ENCODE assay signal across 11 cellular contexts in the genomic region with DNA sequence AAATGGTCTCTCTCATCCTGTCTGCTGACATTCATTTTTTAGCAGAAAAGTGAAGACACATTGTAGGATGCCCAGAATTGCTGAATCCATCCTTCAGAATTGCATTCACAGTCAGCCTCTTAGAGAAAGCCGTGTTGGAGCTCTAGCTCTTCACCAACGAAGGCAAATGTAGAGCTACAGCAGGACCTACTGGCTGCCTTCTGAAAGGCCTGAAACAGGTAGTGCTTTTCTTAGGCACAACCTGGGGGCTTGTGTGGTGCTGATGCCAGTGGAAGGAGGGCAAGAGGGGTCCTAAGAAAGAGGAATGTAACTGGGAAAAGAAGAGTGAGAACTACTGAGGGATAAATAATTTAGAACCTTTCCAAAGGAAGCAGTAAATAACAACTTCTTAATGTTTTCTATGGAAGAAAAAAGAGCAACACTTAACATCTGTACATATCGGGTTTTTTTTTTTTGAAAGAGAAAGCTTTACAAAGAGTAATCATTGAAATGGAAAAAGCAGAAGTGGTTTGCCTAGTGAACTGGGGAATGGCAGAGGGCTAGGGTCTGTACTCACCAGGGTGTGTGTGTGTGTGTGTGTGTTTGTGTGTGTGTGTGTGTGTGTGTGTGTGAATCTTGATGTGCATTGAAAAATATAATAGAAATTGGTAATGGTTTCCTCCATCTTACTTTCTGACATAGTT.
DNase-seq lines count a peak whose midpoint lies in the region; ATAC-seq and TF ChIP-seq lines count a peak whose summit lies in the region.
"Had no signal": no experiment of that assay in that cellular context is flagged by ENCODE, and none has a peak within 500 bp of the region (broad histone marks: within the 10 kb centered on the region; RNA-seq: fewer than 3 reads in every experiment).

No MANE protein-coding gene starts in this region.

- ATAC-seq in GM21423 (IDR thresholded peaks at IDR 0.05; ENCODE audit: unreplicated experiment) (peak; percentile 99), HG03196 (IDR thresholded peaks at IDR 0.05; ENCODE audit: unreplicated experiment) (peak; percentile 94), T-helper 17 cell (peak; percentile 69)
- ATAC-seq in activated CD4-positive, alpha-beta T cell treated with anti-CD3 and anti-CD28 coated beads for 36 hours: no peak

- no peak for DNase-seq in T-helper 17 cell
- DNase-seq in occipital lobe (lab: John Stamatoyannopoulos, UW): no peak
- DNase-seq in activated CD4-positive, alpha-beta T cell treated with anti-CD3 and anti-CD28 coated beads for 36 hours: no peak
- DNase-seq in WERI-Rb-1: no peak
- no peak for DNase-seq in mesenteric fat pad (ENCODE audit: low spot score)
- DNase-seq: activated CD4-positive, alpha-beta T cell treated with anti-CD3 and anti-CD28 coated beads, Interleukin-2, amount 10 ng/mL, durations not matched to agents 24 days and 14 days; NCI-H1436; uterus had no signal

- H3K9me3 ChIP-seq in T-helper 17 cell (ENCODE audit: control insufficient read depth, low read length, poor library complexity, severe bottlenecking): no peaks in the 10 kb centered on the region
- H3K9me3 ChIP-seq in WERI-Rb-1 (ENCODE audit: severe bottlenecking): no peaks in the 10 kb centered on the region
- H3K9me3 ChIP-seq: uterus had no signal

- no peaks in the 10 kb centered on the region for H3K9me3 Mint-ChIP-seq in activated CD4-positive, alpha-beta T cell treated with anti-CD3 and anti-CD28 coated beads for 36 hours (ENCODE audit: low read depth)
- H3K9me3 Mint-ChIP-seq: activated CD4-positive, alpha-beta T cell treated with anti-CD3 and anti-CD28 coated beads, Interleukin-2, amount 10 ng/mL, durations not matched to agents 24 days and 14 days had no signal

- H3K4me3 ChIP-seq in WERI-Rb-1 (ENCODE audit: low read depth, low read length): no peak overlapping the region
- H3K4me3 ChIP-seq: uterus had no signal

- no peaks in the 10 kb centered on the region for H3K36me3 Mint-ChIP-seq in T-helper 17 cell (ENCODE audit: low read depth)
- H3K36me3 Mint-ChIP-seq in activated CD4-positive, alpha-beta T cell treated with anti-CD3 and anti-CD28 coated beads for 36 hours (ENCODE audit: low read depth): no peaks in the 10 kb centered on the region

- peaks cover 4% of the 10 kb centered on the region for H3K4me1 Mint-ChIP-seq in T-helper 17 cell
- H3K4me1 Mint-ChIP-seq in activated CD4-positive, alpha-beta T cell treated with anti-CD3 and anti-CD28 coated beads for 36 hours: peaks cover 2% of the 10 kb centered on the region
- H3K4me1 Mint-ChIP-seq: activated CD4-positive, alpha-beta T cell treated with anti-CD3 and anti-CD28 coated beads, Interleukin-2, amount 10 ng/mL, durations not matched to agents 24 days and 14 days had no signal

- H3K27ac ChIP-seq in WERI-Rb-1: no peak overlapping the region
- H3K27ac ChIP-seq: uterus had no signal

- H3K27me3 Mint-ChIP-seq in T-helper 17 cell: peaks cover 39% of the 10 kb centered on the region
- no peaks in the 10 kb centered on the region for H3K27me3 Mint-ChIP-seq in activated CD4-positive, alpha-beta T cell treated with anti-CD3 and anti-CD28 coated beads for 36 hours

- no peaks in the 10 kb centered on the region for H3K36me3 ChIP-seq in WERI-Rb-1
- H3K36me3 ChIP-seq: uterus had no signal

- no peaks in the 10 kb centered on the region for H3K27me3 ChIP-seq in WERI-Rb-1 (ENCODE audit: insufficient read depth, low read depth, severe bottlenecking)
- H3K27me3 ChIP-seq: uterus had no signal

- POLR2A ChIA-PET in activated CD4-positive, alpha-beta T cell treated with anti-CD3 and anti-CD28 coated beads for 36 hours (lab: Charles Lee): no interaction called here

- intact Hi-C loops in activated CD4-positive, alpha-beta T cell treated with anti-CD3 and anti-CD28 coated beads for 36 hours (cut with DNase I, micrococcal nuclease): no loop called here

- peak; percentile 46 for TF ChIP-seq CTCF in GM12874 (IDR thresholded peaks at IDR 0.05; ENCODE audit: insufficient read depth, low read depth, low read length)
- TF ChIP-seq CTCF in WERI-Rb-1 (IDR thresholded peaks at IDR 0.05; ENCODE audit: low read depth, low read length): no peak

- CTCF ChIA-PET in activated CD4-positive, alpha-beta T cell treated with anti-CD3 and anti-CD28 coated beads for 36 hours (lab: Charles Lee): interaction anchor here (0.8 to 1.3 kb wide), 4 partner anchors 8 to 262 kb away, joined by 3 to 4 read pairs (median 4); no protein-coding TSS in a partner anchor

- peak overlapping the region; percentile 22 for H3K27ac Mint-ChIP-seq in T-helper 17 cell
- H3K27ac Mint-ChIP-seq in activated CD4-positive, alpha-beta T cell treated with anti-CD3 and anti-CD28 coated beads for 36 hours: no peak overlapping the region
- H3K27ac Mint-ChIP-seq: activated CD4-positive, alpha-beta T cell treated with anti-CD3 and anti-CD28 coated beads, Interleukin-2, amount 10 ng/mL, durations not matched to agents 24 days and 14 days had no signal

- peak overlapping the region; percentile 5 for H3K4me3 Mint-ChIP-seq in T-helper 17 cell
- no peak overlapping the region for H3K4me3 Mint-ChIP-seq in activated CD4-positive, alpha-beta T cell treated with anti-CD3 and anti-CD28 coated beads for 36 hours
- H3K4me3 Mint-ChIP-seq: activated CD4-positive, alpha-beta T cell treated with anti-CD3 and anti-CD28 coated beads, Interleukin-2, amount 10 ng/mL, durations not matched to agents 24 days and 14 days had no signal
